In the genomic region with DNA sequence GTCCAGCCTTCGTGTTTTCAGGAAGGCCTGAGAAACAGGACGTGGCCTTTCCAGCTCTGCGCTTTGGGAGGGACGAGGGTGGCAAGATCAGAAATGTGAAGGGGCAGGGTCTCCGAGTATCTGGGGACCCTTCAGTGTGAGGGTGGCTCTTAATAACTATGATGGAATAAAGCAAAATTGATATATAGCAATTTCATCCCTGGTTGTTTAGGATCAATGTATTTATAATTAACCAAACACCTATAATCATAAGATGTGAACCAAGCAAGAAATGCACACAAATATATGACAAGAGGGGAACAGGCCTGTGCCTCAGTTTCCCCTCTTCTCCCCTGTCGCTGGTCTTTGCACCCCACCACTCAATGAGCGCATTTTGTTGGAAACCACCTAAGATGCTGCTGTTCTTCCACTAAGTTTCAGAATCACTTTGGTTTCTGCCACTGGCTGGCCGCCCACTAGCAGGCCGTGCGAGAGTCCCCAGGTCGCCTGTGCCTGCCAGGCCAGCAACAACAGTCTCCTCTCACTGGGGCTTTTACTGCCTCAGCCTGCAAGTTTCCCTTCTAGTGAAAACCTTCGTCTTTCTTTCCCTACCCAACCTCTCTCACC, we compare ENCODE assay signal across 12 cellular contexts. TPM values are rescaled to one million over a fixed set of nuclear protein-coding genes. Genes with fewer than 3 reads are reported as not detected.
DNase-seq lines count a peak whose midpoint lies in the region; ATAC-seq and TF ChIP-seq lines count a peak whose summit lies in the region.
"Had no signal": no experiment of that assay in that cellular context is flagged by ENCODE, and none has a peak within 500 bp of the region (broad histone marks: within the 10 kb centered on the region; RNA-seq: fewer than 3 reads in every experiment).

No MANE protein-coding gene starts in this region.

- H3K27me3 Mint-ChIP-seq in activated CD8-positive, alpha-beta T cell treated with anti-CD3 and anti-CD28 coated beads for 36 hours, result peaks cover 2% of the 10 kb centered on the region
- H3K27me3 Mint-ChIP-seq in stimulated activated naive CD8-positive, alpha-beta T cell treated with anti-CD3 and anti-CD28 coated beads, Interleukin-15, amount 100 ng/mL, for 72 hours, result no peaks in the 10 kb centered on the region

- peak; percentile 42 to 46 for DNase-seq in stimulated activated CD4-positive, alpha-beta T cell treated with anti-CD3 and anti-CD28 coated beads, Interleukin-2, amount 100 ng/mL, for 24 hours
- DNase-seq in stimulated activated CD4-positive, alpha-beta T cell treated with anti-CD3 and anti-CD28 coated beads, Interleukin-2, amount 100 ng/mL, for 48 hours, result no peak
- peak; percentile 85 for DNase-seq in activated CD8-positive, alpha-beta T cell treated with anti-CD3 and anti-CD28 coated beads for 36 hours
- DNase-seq in stimulated activated naive CD8-positive, alpha-beta T cell treated with anti-CD3 and anti-CD28 coated beads, Interleukin-15, amount 100 ng/mL, for 72 hours, result peak; percentile 53 to 70
- DNase-seq in NCI-H1694 treated with DMSO at 0.1 percent for 48 hours (lab: John Stamatoyannopoulos, UW) (no peak), hepatic stellate cell (ENCODE audit: low spot score) (no peak), COLO668 (lab: John Stamatoyannopoulos, UW; ENCODE audit: unreplicated experiment) (no peak)
- DNase-seq: BE2C, H9, NCI-H187 treated with DMSO at 0.1 percent for 48 hours had no signal

- H3K27ac Mint-ChIP-seq in activated CD8-positive, alpha-beta T cell treated with anti-CD3 and anti-CD28 coated beads for 36 hours, result peak overlapping the region; percentile 94
- peak overlapping the region; percentile 88 to 97 for H3K27ac Mint-ChIP-seq in stimulated activated naive CD8-positive, alpha-beta T cell treated with anti-CD3 and anti-CD28 coated beads, Interleukin-15, amount 100 ng/mL, for 72 hours
- H3K27ac Mint-ChIP-seq: H9 had no signal

- peaks cover 6% of the 10 kb centered on the region for H3K9me3 Mint-ChIP-seq in activated CD8-positive, alpha-beta T cell treated with anti-CD3 and anti-CD28 coated beads for 36 hours
- H3K9me3 Mint-ChIP-seq in stimulated activated naive CD8-positive, alpha-beta T cell treated with anti-CD3 and anti-CD28 coated beads, Interleukin-15, amount 100 ng/mL, for 72 hours, result peaks cover 6 to 10% of the 10 kb centered on the region in 2 donors

- TF ChIP-seq CTCF in activated CD8-positive, alpha-beta T cell treated with anti-CD3 and anti-CD28 coated beads for 36 hours (IDR thresholded peaks at IDR 0.05), result no peak

- peaks cover 91% of the 10 kb centered on the region for H3K36me3 Mint-ChIP-seq in activated CD8-positive, alpha-beta T cell treated with anti-CD3 and anti-CD28 coated beads for 36 hours (ENCODE audit: low read depth)

- intact Hi-C loops in activated CD8-positive, alpha-beta T cell treated with anti-CD3 and anti-CD28 coated beads for 36 hours (cut with micrococcal nuclease), result loop anchor here (5.0 kb wide), 1 partner anchor 38 kb away; a partner anchor contains a TSS

- peak; percentile 69 for ATAC-seq in HG02610 (IDR thresholded peaks at IDR 0.05; ENCODE audit: unreplicated experiment)
- peak; percentile 67 for ATAC-seq in activated CD8-positive, alpha-beta T cell treated with anti-CD3 and anti-CD28 coated beads for 36 hours
- peak; percentile 82 for ATAC-seq in stimulated activated naive CD8-positive, alpha-beta T cell treated with anti-CD3 and anti-CD28 coated beads, Interleukin-15, amount 100 ng/mL, for 72 hours

- CTCF ChIA-PET in activated CD8-positive, alpha-beta T cell treated with anti-CD3 and anti-CD28 coated beads for 36 hours (lab: Charles Lee), result interaction anchor here (1.3 to 2.1 kb wide), 3 partner anchors 46 to 130 kb away, joined by 3 to 10 read pairs (median 7); no protein-coding TSS in a partner anchor

- H3K4me3 Mint-ChIP-seq in activated CD8-positive, alpha-beta T cell treated with anti-CD3 and anti-CD28 coated beads for 36 hours, result peak overlapping the region; percentile 44
- H3K4me3 Mint-ChIP-seq in stimulated activated naive CD8-positive, alpha-beta T cell treated with anti-CD3 and anti-CD28 coated beads, Interleukin-15, amount 100 ng/mL, for 72 hours, result peak overlapping the region; percentile 26 to 70
- H3K4me3 Mint-ChIP-seq: H9 had no signal

- peaks cover 58% of the 10 kb centered on the region for H3K4me1 Mint-ChIP-seq in activated CD8-positive, alpha-beta T cell treated with anti-CD3 and anti-CD28 coated beads for 36 hours (ENCODE audit: low read depth)
- peaks cover 95% of the 10 kb centered on the region for H3K4me1 Mint-ChIP-seq in stimulated activated naive CD8-positive, alpha-beta T cell treated with anti-CD3 and anti-CD28 coated beads, Interleukin-15, amount 100 ng/mL, for 72 hours
- H3K4me1 Mint-ChIP-seq: H9 had no signal

- POLR2A ChIA-PET in activated CD8-positive, alpha-beta T cell treated with anti-CD3 and anti-CD28 coated beads for 36 hours (lab: Charles Lee), result interaction anchor here (0.9 to 4.4 kb wide), 8 partner anchors 13 to 36 kb away, joined by 3 to 21 read pairs (median 4); a partner anchor contains a TSS

RNA-seq across cellular contexts. Expression of a gene that starts 36.6 kb away (rescaled TPM):
- total RNA-seq in activated CD8-positive, alpha-beta T cell treated with anti-CD3 and anti-CD28 coated beads for 36 hours, result 10 to 100 TPM; 48.7 to 52.9 TPM
- total RNA-seq: H9, RPMI7951 had no signal

RNA-seq across cellular contexts. Expression of a gene that starts 44.4 kb away (rescaled TPM):
- 100 to 1,000 TPM; 123 to 134 TPM for total RNA-seq in activated CD8-positive, alpha-beta T cell treated with anti-CD3 and anti-CD28 coated beads for 36 hours
- total RNA-seq: RPMI7951 had no signal

RNA-seq across cellular contexts. Expression of a gene that starts 55.7 kb away (rescaled TPM):
- not detected for total RNA-seq in activated CD8-positive, alpha-beta T cell treated with anti-CD3 and anti-CD28 coated beads for 36 hours

Comparison
In these comparisons a context has a peak if more than half of its experiments do, and no peak if none do; other contexts are left out.
1. DNase-seq: peak in stimulated activated CD4-positive, alpha-beta T cell treated with anti-CD3 and anti-CD28 coated beads, Interleukin-2, amount 100 ng/mL, for 24 hours (2 of 2), activated CD8-positive, alpha-beta T cell treated with anti-CD3 and anti-CD28 coated beads for 36 hours (single experiment) and stimulated activated naive CD8-positive, alpha-beta T cell treated with anti-CD3 and anti-CD28 coated beads, Interleukin-15, amount 100 ng/mL, for 72 hours (2 of 2); none in stimulated activated CD4-positive, alpha-beta T cell treated with anti-CD3 and anti-CD28 coated beads, Interleukin-2, amount 100 ng/mL, for 48 hours (0 of 2), NCI-H1694 treated with DMSO at 0.1 percent for 48 hours (single experiment), hepatic stellate cell (single experiment) and COLO668 (single experiment).
2. Peak in every context shown above with its lines, with median percentiles within 50 percentile points of each other: ATAC-seq.